1 cellular context compared by ENCODE assay signal in the genomic region with DNA sequence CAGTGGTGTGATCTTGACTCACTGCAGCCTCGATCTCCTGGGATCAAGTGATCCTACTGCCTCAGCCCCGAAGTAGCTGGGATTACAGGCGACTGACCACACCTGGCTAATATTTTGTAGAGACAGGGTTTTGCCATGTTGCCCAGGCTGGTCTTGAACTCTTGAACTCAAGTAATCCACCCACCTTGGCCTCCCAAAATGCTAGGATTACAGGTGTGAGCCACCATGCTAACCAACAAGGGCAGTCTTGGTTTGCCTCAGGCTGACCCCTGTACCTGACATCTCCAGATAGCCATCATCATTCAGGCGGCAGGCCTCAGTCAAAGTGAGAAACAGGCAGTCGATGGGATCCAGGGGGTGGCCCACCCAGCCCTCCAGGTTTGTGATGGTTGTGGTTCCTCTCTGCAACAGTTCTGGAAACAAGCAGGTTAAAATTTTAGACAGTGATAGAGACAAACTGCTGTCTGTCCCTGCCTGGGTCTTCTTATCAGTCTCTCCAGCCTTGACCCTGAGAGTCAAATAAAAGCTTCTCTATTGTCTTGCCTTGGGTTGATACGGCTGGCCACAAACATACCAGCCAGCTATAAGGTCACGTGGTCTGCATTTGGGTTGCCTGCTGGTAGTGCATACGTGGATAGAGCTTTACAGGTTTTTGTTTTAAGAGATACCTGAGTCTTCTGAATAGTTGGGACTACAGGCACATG.
A peak's percentile ranks its signal among the peaks of the same experiment; 100 is the strongest.
TF ChIP-seq lines count a peak whose summit lies in the region.

No MANE protein-coding gene starts in this region.

TF ChIP-seq in K562, 482 proteins besides CTCF, POLR2A, EP300 and RAD21 (continued from another document and continues in another):
- TF ChIP-seq, protein P1, sequence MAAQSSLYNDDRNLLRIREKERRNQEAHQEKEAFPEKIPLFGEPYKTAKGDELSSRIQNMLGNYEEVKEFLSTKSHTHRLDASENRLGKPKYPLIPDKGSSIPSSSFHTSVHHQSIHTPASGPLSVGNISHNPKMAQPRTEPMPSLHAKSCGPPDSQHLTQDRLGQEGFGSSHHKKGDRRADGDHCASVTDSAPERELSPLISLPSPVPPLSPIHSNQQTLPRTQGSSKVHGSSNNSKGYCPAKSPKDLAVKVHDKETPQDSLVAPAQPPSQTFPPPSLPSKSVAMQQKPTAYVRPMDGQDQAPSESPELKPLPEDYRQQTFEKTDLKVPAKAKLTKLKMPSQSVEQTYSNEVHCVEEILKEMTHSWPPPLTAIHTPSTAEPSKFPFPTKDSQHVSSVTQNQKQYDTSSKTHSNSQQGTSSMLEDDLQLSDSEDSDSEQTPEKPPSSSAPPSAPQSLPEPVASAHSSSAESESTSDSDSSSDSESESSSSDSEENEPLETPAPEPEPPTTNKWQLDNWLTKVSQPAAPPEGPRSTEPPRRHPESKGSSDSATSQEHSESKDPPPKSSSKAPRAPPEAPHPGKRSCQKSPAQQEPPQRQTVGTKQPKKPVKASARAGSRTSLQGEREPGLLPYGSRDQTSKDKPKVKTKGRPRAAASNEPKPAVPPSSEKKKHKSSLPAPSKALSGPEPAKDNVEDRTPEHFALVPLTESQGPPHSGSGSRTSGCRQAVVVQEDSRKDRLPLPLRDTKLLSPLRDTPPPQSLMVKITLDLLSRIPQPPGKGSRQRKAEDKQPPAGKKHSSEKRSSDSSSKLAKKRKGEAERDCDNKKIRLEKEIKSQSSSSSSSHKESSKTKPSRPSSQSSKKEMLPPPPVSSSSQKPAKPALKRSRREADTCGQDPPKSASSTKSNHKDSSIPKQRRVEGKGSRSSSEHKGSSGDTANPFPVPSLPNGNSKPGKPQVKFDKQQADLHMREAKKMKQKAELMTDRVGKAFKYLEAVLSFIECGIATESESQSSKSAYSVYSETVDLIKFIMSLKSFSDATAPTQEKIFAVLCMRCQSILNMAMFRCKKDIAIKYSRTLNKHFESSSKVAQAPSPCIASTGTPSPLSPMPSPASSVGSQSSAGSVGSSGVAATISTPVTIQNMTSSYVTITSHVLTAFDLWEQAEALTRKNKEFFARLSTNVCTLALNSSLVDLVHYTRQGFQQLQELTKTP (IDR thresholded peaks at IDR 0.05; ENCODE audit: low read depth in 1 of 2, partially characterized antibody in 2 of 2) = peak in 1 of 2 experiments; percentile 45
- TF ChIP-seq, protein P2, sequence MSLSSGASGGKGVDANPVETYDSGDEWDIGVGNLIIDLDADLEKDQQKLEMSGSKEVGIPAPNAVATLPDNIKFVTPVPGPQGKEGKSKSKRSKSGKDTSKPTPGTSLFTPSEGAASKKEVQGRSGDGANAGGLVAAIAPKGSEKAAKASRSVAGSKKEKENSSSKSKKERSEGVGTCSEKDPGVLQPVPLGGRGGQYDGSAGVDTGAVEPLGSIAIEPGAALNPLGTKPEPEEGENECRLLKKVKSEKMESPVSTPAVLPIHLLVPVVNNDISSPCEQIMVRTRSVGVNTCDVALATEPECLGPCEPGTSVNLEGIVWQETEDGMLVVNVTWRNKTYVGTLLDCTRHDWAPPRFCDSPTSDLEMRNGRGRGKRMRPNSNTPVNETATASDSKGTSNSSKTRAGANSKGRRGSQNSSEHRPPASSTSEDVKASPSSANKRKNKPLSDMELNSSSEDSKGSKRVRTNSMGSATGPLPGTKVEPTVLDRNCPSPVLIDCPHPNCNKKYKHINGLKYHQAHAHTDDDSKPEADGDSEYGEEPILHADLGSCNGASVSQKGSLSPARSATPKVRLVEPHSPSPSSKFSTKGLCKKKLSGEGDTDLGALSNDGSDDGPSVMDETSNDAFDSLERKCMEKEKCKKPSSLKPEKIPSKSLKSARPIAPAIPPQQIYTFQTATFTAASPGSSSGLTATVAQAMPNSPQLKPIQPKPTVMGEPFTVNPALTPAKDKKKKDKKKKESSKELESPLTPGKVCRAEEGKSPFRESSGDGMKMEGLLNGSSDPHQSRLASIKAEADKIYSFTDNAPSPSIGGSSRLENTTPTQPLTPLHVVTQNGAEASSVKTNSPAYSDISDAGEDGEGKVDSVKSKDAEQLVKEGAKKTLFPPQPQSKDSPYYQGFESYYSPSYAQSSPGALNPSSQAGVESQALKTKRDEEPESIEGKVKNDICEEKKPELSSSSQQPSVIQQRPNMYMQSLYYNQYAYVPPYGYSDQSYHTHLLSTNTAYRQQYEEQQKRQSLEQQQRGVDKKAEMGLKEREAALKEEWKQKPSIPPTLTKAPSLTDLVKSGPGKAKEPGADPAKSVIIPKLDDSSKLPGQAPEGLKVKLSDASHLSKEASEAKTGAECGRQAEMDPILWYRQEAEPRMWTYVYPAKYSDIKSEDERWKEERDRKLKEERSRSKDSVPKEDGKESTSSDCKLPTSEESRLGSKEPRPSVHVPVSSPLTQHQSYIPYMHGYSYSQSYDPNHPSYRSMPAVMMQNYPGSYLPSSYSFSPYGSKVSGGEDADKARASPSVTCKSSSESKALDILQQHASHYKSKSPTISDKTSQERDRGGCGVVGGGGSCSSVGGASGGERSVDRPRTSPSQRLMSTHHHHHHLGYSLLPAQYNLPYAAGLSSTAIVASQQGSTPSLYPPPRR (CRISPR knock-in tag; IDR thresholded peaks at IDR 0.05; ENCODE audit: borderline replicate concordance) = no peak; the same call in 1 of the 2 replicates
- TF ChIP-seq MCM5 (IDR thresholded peaks at IDR 0.05; ENCODE audit: low read depth) = no peak
- TF ChIP-seq NFXL1 (CRISPR knock-in tag; IDR thresholded peaks at IDR 0.05) = no peak
- no peak for TF ChIP-seq GTF2F1 (IDR thresholded peaks at IDR 0.05; ENCODE audit: low read depth, low read length)
- TF ChIP-seq CTBP1 (IDR thresholded peaks at IDR 0.05; ENCODE audit: borderline replicate concordance) = peak; percentile 88
- TF ChIP-seq ZNF717 (CRISPR knock-in tag; IDR thresholded peaks at IDR 0.05) = no peak
- TF ChIP-seq GTF2A2 (tag; IDR thresholded peaks at IDR 0.05) = no peak
- no peak for TF ChIP-seq PHF8 (IDR thresholded peaks at IDR 0.05; ENCODE audit: borderline replicate concordance, low read length)
- TF ChIP-seq RBM14 (IDR thresholded peaks at IDR 0.05; ENCODE audit: borderline replicate concordance, insufficient read depth, low read depth, low read length) = no peak
- TF ChIP-seq CHCHD3 (CRISPR knock-in tag; IDR thresholded peaks at IDR 0.05) = no peak
- peak; percentile 27; the same call in 1 of the 2 replicates for TF ChIP-seq GATAD2A (IDR thresholded peaks at IDR 0.05)
- TF ChIP-seq ZNF282 (CRISPR knock-in tag; IDR thresholded peaks at IDR 0.05) = no peak
- TF ChIP-seq TCF7L2 (IDR thresholded peaks at IDR 0.05; ENCODE audit: low read depth, low read length) = no peak
- peak; percentile 68; the same call in 1 of the 2 replicates for TF ChIP-seq PHB2 (IDR thresholded peaks at IDR 0.05; ENCODE audit: low read depth)
- TF ChIP-seq GABPA (tag; conservative IDR thresholded peaks at IDR 0.05; ENCODE audit: low read depth) = no peak
- no peak for TF ChIP-seq NR2F6 (CRISPR knock-in tag; IDR thresholded peaks at IDR 0.05)
- 0 out of 2 replicates have a peak, but pooled peaks have one; percentile 34 for TF ChIP-seq ZNF79 (CRISPR knock-in tag; IDR thresholded peaks at IDR 0.05; ENCODE audit: low read depth)
- no peak; a peak in 1 of 4 replicates for TF ChIP-seq SRF (CRISPR knock-in tag; IDR thresholded peaks at IDR 0.05)
- TF ChIP-seq SMARCB1 (IDR thresholded peaks at IDR 0.05; ENCODE audit: insufficient read length, low read depth) = no peak
- TF ChIP-seq CCNT2 (IDR thresholded peaks at IDR 0.05; ENCODE audit: borderline replicate concordance, extremely low read depth, insufficient read length, low read depth, low read length) = peak; percentile 94
- no peak for TF ChIP-seq CHD1 (IDR thresholded peaks at IDR 0.05; ENCODE audit: low read length)
- TF ChIP-seq, protein P3, sequence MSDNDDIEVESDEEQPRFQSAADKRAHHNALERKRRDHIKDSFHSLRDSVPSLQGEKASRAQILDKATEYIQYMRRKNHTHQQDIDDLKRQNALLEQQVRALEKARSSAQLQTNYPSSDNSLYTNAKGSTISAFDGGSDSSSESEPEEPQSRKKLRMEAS (CRISPR knock-in tag; IDR thresholded peaks at IDR 0.05) = peak; percentile 83
- TF ChIP-seq ZNF3 (CRISPR knock-in tag; IDR thresholded peaks at IDR 0.05) = no peak
- peak; percentile 54; the same call in 1 of the 2 replicates for TF ChIP-seq LEF1 (IDR thresholded peaks at IDR 0.05)
- no peak for TF ChIP-seq POLR2G (IDR thresholded peaks at IDR 0.05; ENCODE audit: low read depth, low read length)
- no peak for TF ChIP-seq ZNF830 (CRISPR knock-in tag; IDR thresholded peaks at IDR 0.05)
- peak; percentile 95 for TF ChIP-seq GATA2 (CRISPR knock-in tag; IDR thresholded peaks at IDR 0.05)
- TF ChIP-seq, protein P4, sequence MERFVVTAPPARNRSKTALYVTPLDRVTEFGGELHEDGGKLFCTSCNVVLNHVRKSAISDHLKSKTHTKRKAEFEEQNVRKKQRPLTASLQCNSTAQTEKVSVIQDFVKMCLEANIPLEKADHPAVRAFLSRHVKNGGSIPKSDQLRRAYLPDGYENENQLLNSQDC (CRISPR knock-in tag; IDR thresholded peaks at IDR 0.05) = no peak
- TF ChIP-seq MEIS2 (IDR thresholded peaks at IDR 0.05; ENCODE audit: partially characterized antibody) = peak; percentile 92
- peak; percentile 100 for TF ChIP-seq SOX6 (IDR thresholded peaks at IDR 0.05)
- TF ChIP-seq KLF10 (CRISPR knock-in tag; IDR thresholded peaks at IDR 0.05) = no peak
- no peak for TF ChIP-seq SMARCA5 (IDR thresholded peaks at IDR 0.05)
- no peak for TF ChIP-seq CHD2 (IDR thresholded peaks at IDR 0.05; ENCODE audit: low read depth, low read length)
- TF ChIP-seq, protein P5, sequence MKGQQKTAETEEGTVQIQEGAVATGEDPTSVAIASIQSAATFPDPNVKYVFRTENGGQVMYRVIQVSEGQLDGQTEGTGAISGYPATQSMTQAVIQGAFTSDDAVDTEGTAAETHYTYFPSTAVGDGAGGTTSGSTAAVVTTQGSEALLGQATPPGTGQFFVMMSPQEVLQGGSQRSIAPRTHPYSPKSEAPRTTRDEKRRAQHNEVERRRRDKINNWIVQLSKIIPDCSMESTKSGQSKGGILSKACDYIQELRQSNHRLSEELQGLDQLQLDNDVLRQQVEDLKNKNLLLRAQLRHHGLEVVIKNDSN (CRISPR knock-in tag; IDR thresholded peaks at IDR 0.05) = peak; percentile 91
- TF ChIP-seq ZNF175 (CRISPR knock-in tag; IDR thresholded peaks at IDR 0.05; ENCODE audit: low read depth) = peak; percentile 45; the same call in 1 of the 2 replicates
- no peak for TF ChIP-seq ZNF507 (tag; conservative IDR thresholded peaks at IDR 0.05)
- TF ChIP-seq U2AF1 (optimal IDR thresholded peaks at IDR 0.05; ENCODE audit: low read depth, low read length) = no peak
- TF ChIP-seq, protein P6, sequence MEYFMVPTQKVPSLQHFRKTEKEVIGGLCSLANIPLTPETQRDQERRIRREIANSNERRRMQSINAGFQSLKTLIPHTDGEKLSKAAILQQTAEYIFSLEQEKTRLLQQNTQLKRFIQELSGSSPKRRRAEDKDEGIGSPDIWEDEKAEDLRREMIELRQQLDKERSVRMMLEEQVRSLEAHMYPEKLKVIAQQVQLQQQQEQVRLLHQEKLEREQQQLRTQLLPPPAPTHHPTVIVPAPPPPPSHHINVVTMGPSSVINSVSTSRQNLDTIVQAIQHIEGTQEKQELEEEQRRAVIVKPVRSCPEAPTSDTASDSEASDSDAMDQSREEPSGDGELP (CRISPR knock-in tag; IDR thresholded peaks at IDR 0.05; ENCODE audit: borderline replicate concordance) = peak; percentile 42; the same call in 1 of the 2 replicates
- TF ChIP-seq ATF1 (CRISPR knock-in tag; IDR thresholded peaks at IDR 0.05) = no peak
- TF ChIP-seq ATF1 (tag; IDR thresholded peaks at IDR 0.05) = peak; percentile 47; the same call in 1 of the 2 replicates
- TF ChIP-seq PPARD (CRISPR knock-in tag; IDR thresholded peaks at IDR 0.05) = no peak
- TF ChIP-seq, protein P7, sequence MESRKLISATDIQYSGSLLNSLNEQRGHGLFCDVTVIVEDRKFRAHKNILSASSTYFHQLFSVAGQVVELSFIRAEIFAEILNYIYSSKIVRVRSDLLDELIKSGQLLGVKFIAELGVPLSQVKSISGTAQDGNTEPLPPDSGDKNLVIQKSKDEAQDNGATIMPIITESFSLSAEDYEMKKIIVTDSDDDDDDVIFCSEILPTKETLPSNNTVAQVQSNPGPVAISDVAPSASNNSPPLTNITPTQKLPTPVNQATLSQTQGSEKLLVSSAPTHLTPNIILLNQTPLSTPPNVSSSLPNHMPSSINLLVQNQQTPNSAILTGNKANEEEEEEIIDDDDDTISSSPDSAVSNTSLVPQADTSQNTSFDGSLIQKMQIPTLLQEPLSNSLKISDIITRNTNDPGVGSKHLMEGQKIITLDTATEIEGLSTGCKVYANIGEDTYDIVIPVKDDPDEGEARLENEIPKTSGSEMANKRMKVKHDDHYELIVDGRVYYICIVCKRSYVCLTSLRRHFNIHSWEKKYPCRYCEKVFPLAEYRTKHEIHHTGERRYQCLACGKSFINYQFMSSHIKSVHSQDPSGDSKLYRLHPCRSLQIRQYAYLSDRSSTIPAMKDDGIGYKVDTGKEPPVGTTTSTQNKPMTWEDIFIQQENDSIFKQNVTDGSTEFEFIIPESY (CRISPR knock-in tag; IDR thresholded peaks at IDR 0.05) = no peak
- TF ChIP-seq ZNF644 (tag; IDR thresholded peaks at IDR 0.05; ENCODE audit: low read depth) = peak; percentile 95
- TF ChIP-seq ZNF695 (CRISPR knock-in tag; IDR thresholded peaks at IDR 0.05) = no peak
- 0 out of 2 replicates have a peak, but pooled peaks have one; percentile 37 for TF ChIP-seq ZKSCAN1 (IDR thresholded peaks at IDR 0.05; ENCODE audit: low read depth, low read length)
- TF ChIP-seq ZNF354B (CRISPR knock-in tag; IDR thresholded peaks at IDR 0.05) = no peak
- no peak for TF ChIP-seq SIN3B (IDR thresholded peaks at IDR 0.05; ENCODE audit: low read depth)
- TF ChIP-seq ESRRA (IDR thresholded peaks at IDR 0.05; ENCODE audit: borderline replicate concordance, low read depth) = peak; percentile 69; the same call in 1 of the 2 replicates
- TF ChIP-seq POLR3A (IDR thresholded peaks at IDR 0.05; ENCODE audit: borderline replicate concordance, extremely low read depth, insufficient read depth, insufficient read length) = no peak
- TF ChIP-seq GABPB1 (CRISPR knock-in tag; IDR thresholded peaks at IDR 0.05) = 0 out of 2 replicates have a peak, but pooled peaks have one; percentile 23
- TF ChIP-seq PTTG1 (tag; IDR thresholded peaks at IDR 0.05; ENCODE audit: low read depth) = no peak
- TF ChIP-seq, protein P8, sequence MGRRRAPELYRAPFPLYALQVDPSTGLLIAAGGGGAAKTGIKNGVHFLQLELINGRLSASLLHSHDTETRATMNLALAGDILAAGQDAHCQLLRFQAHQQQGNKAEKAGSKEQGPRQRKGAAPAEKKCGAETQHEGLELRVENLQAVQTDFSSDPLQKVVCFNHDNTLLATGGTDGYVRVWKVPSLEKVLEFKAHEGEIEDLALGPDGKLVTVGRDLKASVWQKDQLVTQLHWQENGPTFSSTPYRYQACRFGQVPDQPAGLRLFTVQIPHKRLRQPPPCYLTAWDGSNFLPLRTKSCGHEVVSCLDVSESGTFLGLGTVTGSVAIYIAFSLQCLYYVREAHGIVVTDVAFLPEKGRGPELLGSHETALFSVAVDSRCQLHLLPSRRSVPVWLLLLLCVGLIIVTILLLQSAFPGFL (CRISPR knock-in tag; IDR thresholded peaks at IDR 0.05) = no peak
- no peak for TF ChIP-seq PHTF2 (CRISPR knock-in tag; IDR thresholded peaks at IDR 0.05)
- no peak for TF ChIP-seq ELF2 (CRISPR knock-in tag; IDR thresholded peaks at IDR 0.05)
- no peak; a peak in 1 of 4 replicates for TF ChIP-seq MAZ (CRISPR knock-in tag; conservative IDR thresholded peaks at IDR 0.05 in 1 of 2, IDR thresholded peaks at IDR 0.05 in 1 of 2)
